Comparison of ENCODE assay signal across 26 cellular contexts in genomic region chr17:56514899-56515298, GRCh38.
"Had no signal": no experiment of that assay in that cellular context is flagged by ENCODE, and none has a peak within 500 bp of the region (broad histone marks: within the 10 kb centered on the region; RNA-seq: fewer than 3 reads in every experiment).

No MANE protein-coding gene starts in this region.

- DNase-seq: colonic mucosa; cortex of kidney; effector CD8-positive, alpha-beta T cell; effector memory CD8-positive, alpha-beta T cell; endodermal cell; erythroblast; foreskin keratinocyte; heart left ventricle; hypothalamus; immature natural killer cell; islet precursor cell; kidney; kidney glomerular epithelial cell; left colon; left ventricle myocardium superior; mammary epithelial cell; mesendoderm; midbrain had no signal

- H3K4me3 ChIP-seq: colonic mucosa, gastroesophageal sphincter, heart left ventricle, hepatocyte, lung had no signal

- H3K27me3 ChIP-seq: colonic mucosa, gastroesophageal sphincter had no signal

- H3K27ac ChIP-seq: colonic mucosa, epithelial cell of prostate, foreskin keratinocyte, gastroesophageal sphincter, heart left ventricle, hepatocyte had no signal

- FAIRE-seq: endometrium, frontal cortex, kidney had no signal

- H2AFZ ChIP-seq: hepatocyte had no signal

- H3K4me1 ChIP-seq: colonic mucosa, foreskin keratinocyte, gastroesophageal sphincter, heart left ventricle had no signal

- H3K36me3 ChIP-seq: colonic mucosa, gastroesophageal sphincter, heart left ventricle had no signal

- ATAC-seq: effector memory CD8-positive, alpha-beta T cell; esophagus mucosa; foreskin keratinocyte; gastroesophageal sphincter; heart left ventricle; left colon; left lobe of liver; left ventricle myocardium superior had no signal

- H3K9me3 ChIP-seq: colonic mucosa, gastroesophageal sphincter, heart left ventricle had no signal

- H3K79me2 ChIP-seq: hepatocyte had no signal

- H3K4me2 ChIP-seq: hepatocyte had no signal
